ENCODE assay signal across 16 cellular contexts in the genomic region with DNA sequence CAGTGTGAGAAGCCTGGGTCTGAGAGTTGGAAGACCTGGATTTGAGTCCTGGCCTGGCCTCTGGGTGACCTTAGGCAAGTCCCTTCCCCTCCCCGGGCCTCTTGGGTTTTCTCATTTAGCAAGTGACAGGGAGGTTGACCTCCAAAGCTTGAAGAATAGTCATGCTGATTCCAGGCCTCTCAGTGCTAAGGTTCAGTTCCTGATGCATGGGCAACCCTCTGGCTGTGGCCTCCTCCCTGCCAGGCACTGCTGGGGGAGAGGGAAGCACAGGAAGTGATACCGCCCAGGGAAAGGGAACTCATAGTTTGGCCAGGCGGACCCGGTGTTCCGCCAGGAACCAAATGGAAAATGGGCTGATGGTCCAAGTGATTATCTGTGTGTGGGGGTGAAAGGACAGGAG. TPM values are rescaled to one million over a fixed set of nuclear protein-coding genes. Genes with fewer than 3 reads are reported as not detected.
DNase-seq lines count a peak whose midpoint lies in the region; ATAC-seq and TF ChIP-seq lines count a peak whose summit lies in the region.
"Had no signal": no experiment of that assay in that cellular context is flagged by ENCODE, and none has a peak within 500 bp of the region (broad histone marks: within the 10 kb centered on the region; RNA-seq: fewer than 3 reads in every experiment).

No MANE protein-coding gene starts in this region.

- H3K4me1 ChIP-seq in smooth muscle cell (ENCODE audit: low read depth): peaks cover 7% of the 10 kb centered on the region
- H3K4me1 ChIP-seq: parathyroid adenoma had no signal

- H3K27ac Mint-ChIP-seq in activated T-helper 17 cell treated with anti-CD3 and anti-CD28 coated beads, Interleukin-2, amount 50 U/mL, for 72 hours: peak overlapping the region; percentile 50
- peak overlapping the region; percentile 45 for H3K27ac Mint-ChIP-seq in stimulated activated memory B cell treated with anti-CD40 and anti-IgM and Interleukin-4, amounts not matched to agents 10 μg/mL and 1 μg/mL and 100 μg/mL, for 72 hours

- H3K36me3 ChIP-seq in H7 (replicated peaks; ENCODE audit: control insufficient read depth, insufficient read depth, low read length) (no peaks in the 10 kb centered on the region), smooth muscle cell (ENCODE audit: low read depth) (no peaks in the 10 kb centered on the region)
- H3K36me3 ChIP-seq: adrenal gland, SJCRH30 had no signal

- H4K20me1 ChIP-seq in smooth muscle cell (ENCODE audit: low read depth): no peaks in the 10 kb centered on the region

- H3K36me3 Mint-ChIP-seq in activated T-helper 17 cell treated with anti-CD3 and anti-CD28 coated beads, Interleukin-2, amount 50 U/mL, for 72 hours (ENCODE audit: low read depth): no peaks in the 10 kb centered on the region
- no peaks in the 10 kb centered on the region for H3K36me3 Mint-ChIP-seq in stimulated activated memory B cell treated with anti-CD40 and anti-IgM and Interleukin-4, amounts not matched to agents 10 μg/mL and 1 μg/mL and 100 μg/mL, for 72 hours
- H3K36me3 Mint-ChIP-seq: immature natural killer cell had no signal

- no peak overlapping the region for H3K27ac ChIP-seq in smooth muscle cell (ENCODE audit: low read depth)
- H3K27ac ChIP-seq: parathyroid adenoma, SJCRH30 had no signal

- no peaks in the 10 kb centered on the region for H3K9me3 ChIP-seq in smooth muscle cell (replicated peaks; ENCODE audit: low read depth)
- H3K9me3 ChIP-seq: adrenal gland, SJCRH30 had no signal

- no peaks in the 10 kb centered on the region for H3K27me3 Mint-ChIP-seq in activated T-helper 17 cell treated with anti-CD3 and anti-CD28 coated beads, Interleukin-2, amount 50 U/mL, for 72 hours
- no peaks in the 10 kb centered on the region for H3K27me3 Mint-ChIP-seq in stimulated activated memory B cell treated with anti-CD40 and anti-IgM and Interleukin-4, amounts not matched to agents 10 μg/mL and 1 μg/mL and 100 μg/mL, for 72 hours

- no peaks in the 10 kb centered on the region for H3K9me3 Mint-ChIP-seq in activated T-helper 17 cell treated with anti-CD3 and anti-CD28 coated beads, Interleukin-2, amount 50 U/mL, for 72 hours
- no peaks in the 10 kb centered on the region for H3K9me3 Mint-ChIP-seq in stimulated activated memory B cell treated with anti-CD40 and anti-IgM and Interleukin-4, amounts not matched to agents 10 μg/mL and 1 μg/mL and 100 μg/mL, for 72 hours
- H3K9me3 Mint-ChIP-seq: immature natural killer cell had no signal

- WGBS in smooth muscle cell (ENCODE audit: low lambda C conversion rate): 72% methylated on average over 5 of the region's 5 CpGs

- no peak for TF ChIP-seq CTCF in smooth muscle cell (IDR thresholded peaks at IDR 0.05; ENCODE audit: borderline replicate concordance, insufficient read depth, poor library complexity, severe bottlenecking)

- H3K27me3 ChIP-seq in H7 (ENCODE audit: control insufficient read depth, insufficient read depth, low read length): no peaks in the 10 kb centered on the region
- H3K27me3 ChIP-seq in smooth muscle cell (ENCODE audit: low read depth): no peaks in the 10 kb centered on the region
- H3K27me3 ChIP-seq: adrenal gland, SJCRH30 had no signal

- H3K4me2 ChIP-seq in smooth muscle cell: no peak overlapping the region

- no peaks in the 10 kb centered on the region for H3F3A ChIP-seq in smooth muscle cell (ENCODE audit: low read depth)

- no peaks in the 10 kb centered on the region for H3K79me2 ChIP-seq in smooth muscle cell (ENCODE audit: low read depth)
- H3K79me2 ChIP-seq: parathyroid adenoma had no signal

- peak; percentile 32 for DNase-seq in H7
- DNase-seq in left kidney (ENCODE audit: low read depth, low spot score): peak; percentile 44
- DNase-seq in activated gamma-delta T cell treated with Interleukin-2 at 50 U/mL for 16 hours: no peak
- no peak for DNase-seq in smooth muscle cell (lab: John Stamatoyannopoulos, UW; ENCODE audit: unreplicated experiment)
- no peak for DNase-seq in NCI-H524 treated with DMSO at 0.1 percent for 48 hours (lab: John Stamatoyannopoulos, UW)
- DNase-seq: activated T-cell treated with anti-CD3 and anti-CD28 coated beads, Interleukin-2, amount 50 U/mL, for 1 hour; cerebellar nuclear complex; DMS53; immature natural killer cell; Karpas-422; NCI-H1436; SJCRH30 had no signal

- no peak overlapping the region for H2AFZ ChIP-seq in smooth muscle cell (ENCODE audit: low read depth)
- H2AFZ ChIP-seq: parathyroid adenoma had no signal

- peaks cover 3% of the 10 kb centered on the region for H3K4me1 Mint-ChIP-seq in activated T-helper 17 cell treated with anti-CD3 and anti-CD28 coated beads, Interleukin-2, amount 50 U/mL, for 72 hours
- peaks cover 5% of the 10 kb centered on the region for H3K4me1 Mint-ChIP-seq in stimulated activated memory B cell treated with anti-CD40 and anti-IgM and Interleukin-4, amounts not matched to agents 10 μg/mL and 1 μg/mL and 100 μg/mL, for 72 hours
- H3K4me1 Mint-ChIP-seq: immature natural killer cell had no signal

- no peak overlapping the region for H3K4me3 Mint-ChIP-seq in activated T-helper 17 cell treated with anti-CD3 and anti-CD28 coated beads, Interleukin-2, amount 50 U/mL, for 72 hours
- no peak overlapping the region for H3K4me3 Mint-ChIP-seq in stimulated activated memory B cell treated with anti-CD40 and anti-IgM and Interleukin-4, amounts not matched to agents 10 μg/mL and 1 μg/mL and 100 μg/mL, for 72 hours
- H3K4me3 Mint-ChIP-seq: immature natural killer cell had no signal

- ATAC-seq in activated T-helper 17 cell treated with anti-CD3 and anti-CD28 coated beads, Interleukin-2, amount 50 U/mL, for 72 hours (replicated peaks): no peak
- no peak for ATAC-seq in stimulated activated memory B cell treated with anti-CD40 and anti-IgM and Interleukin-4, amounts not matched to agents 10 μg/mL and 1 μg/mL and 100 μg/mL, for 72 hours

- H3K9ac ChIP-seq in smooth muscle cell (ENCODE audit: low read depth): no peak overlapping the region
- H3K9ac ChIP-seq: parathyroid adenoma had no signal

- H3K4me3 ChIP-seq in H7 (ENCODE audit: insufficient read depth, low read depth, low read length) (no peak overlapping the region), smooth muscle cell (no peak overlapping the region)
- H3K4me3 ChIP-seq: adrenal gland, SJCRH30 had no signal

RNA-seq across cellular contexts. Expression of a gene that starts 23.6 kb away (rescaled TPM):
- total RNA-seq in H7 (2014; rRNA removed; shearing (Covaris generic)): 34.3 and 44.3 TPM in 2 replicates
- 100 to 1,000 TPM in 1 of 2 donors, 10 to 100 TPM in 1; 85.7 to 125 TPM for total RNA-seq in activated T-helper 17 cell treated with anti-CD3 and anti-CD28 coated beads, Interleukin-2, amount 50 U/mL, for 72 hours
- 26.7 and 34.3 TPM in 2 replicates for total RNA-seq in smooth muscle cell
- polyA plus RNA-seq in smooth muscle cell: 46.1 and 76.2 TPM in 2 replicates

Comparison
In these comparisons a context has a peak if more than half of its experiments do, and no peak if none do; other contexts are left out.
1. DNase-seq: peak in H7 (single experiment) and left kidney (single experiment); none in activated gamma-delta T cell treated with Interleukin-2 at 50 U/mL for 16 hours (single experiment), smooth muscle cell (single experiment) and NCI-H524 treated with DMSO at 0.1 percent for 48 hours (single experiment).